ENCODE assay signal across 8 cellular contexts in genomic region chr2:199463000-199463692, GRCh38. TPM values are rescaled to one million over a fixed set of nuclear protein-coding genes. Genes with fewer than 3 reads are reported as not detected.
DNase-seq lines count a peak whose midpoint lies in the region; ATAC-seq, FAIRE-seq and TF ChIP-seq lines count a peak whose summit lies in the region.

No MANE protein-coding gene starts in this region.

- CTCF ChIA-PET in A549 (lab: Yijun Ruan, JAX) = interaction anchor here (0.6 to 3.0 kb wide), 13 partner anchors 8 to 1149 kb away, joined by 3 to 11 read pairs (median 4); no protein-coding TSS in a partner anchor

- H3K4me3 Mint-ChIP-seq in stimulated activated effector memory CD8-positive, alpha-beta T cell treated with anti-CD3 and anti-CD28 coated beads, Interleukin-12 subunit alpha, Interleukin-12 subunit beta, amount 100 ng/mL, for 72 hours = peak overlapping the region; percentile 41

- TF ChIP-seq POLR2A in A549 (IDR thresholded peaks at IDR 0.05; ENCODE audit: low read length) = no peak; the same call in 1 of the 2 replicates
- no peak for TF ChIP-seq POLR2A in lower leg skin (IDR thresholded peaks at IDR 0.05)

- POLR2A ChIA-PET in A549 (lab: Yijun Ruan, JAX) = interaction anchor here (0.6 kb wide), 1 partner anchor 869 kb away, joined by 3 read pairs; no protein-coding TSS in a partner anchor

- FAIRE-seq in A549 (lab: Jason Lieb, UNC) = no peak

- peaks cover 7% of the 10 kb centered on the region; the same call in 2 of the 3 replicates for H3K4me1 ChIP-seq in A549

- peak overlapping the region; percentile 90 for H3K4me2 ChIP-seq in A549

- H3K4me3 ChIP-seq in A549 (peak overlapping the region; percentile 57), GM12865 (ENCODE audit: low read depth, low read length) (no peak overlapping the region), lower leg skin (ENCODE audit: low read depth, poor library complexity, severe bottlenecking) (peak overlapping the region; percentile 6)

- DNase-seq in A549 (ENCODE audit: low read depth in 1 of 2, low spot score in 1 of 2) (peak; percentile 75 to 86), GM12865 (ENCODE audit: low read depth) (peak; percentile 16), T-helper 2 cell (peak in 3 of 5 experiments; percentile 27 to 59 (median 37)), ecto neural progenitor cell (ENCODE audit: low spot score) (peak; percentile 91), lower leg skin (ENCODE audit: low spot score in 2 of 2) (peak in 1 of 2 donors; percentile 95)
- peak in 1 of 2 donors; percentile 70 for DNase-seq in stimulated activated effector memory CD8-positive, alpha-beta T cell treated with anti-CD3 and anti-CD28 coated beads, Interleukin-12 subunit alpha, Interleukin-12 subunit beta, amount 100 ng/mL, for 72 hours (ENCODE audit: low spot score in 2 of 2)

- WGBS in A549 (ENCODE audit: missing lambda C conversion rate) = 11% methylated on average over 24 of the region's 60 CpGs
- WGBS in lower leg skin, 2 donors = 0 to 2% methylated on average over 33 to 60 of the region's 60 CpGs

- H3K9me3 Mint-ChIP-seq in stimulated activated effector memory CD8-positive, alpha-beta T cell treated with anti-CD3 and anti-CD28 coated beads, Interleukin-12 subunit alpha, Interleukin-12 subunit beta, amount 100 ng/mL, for 72 hours = peaks cover 2% of the 10 kb centered on the region

- TF ChIP-seq RAD21 in A549 (conservative IDR thresholded peaks at IDR 0.05 in 1 of 2, IDR thresholded peaks at IDR 0.05 in 1 of 2) (peak; percentile 57 to 77), Ishikawa (IDR thresholded peaks at IDR 0.05; ENCODE audit: low read depth) (peak; percentile 8; the same call in 1 of the 2 replicates)

- H3K27ac ChIP-seq in A549 = peak overlapping the region; percentile 83 to 93

- peak; percentile 53 to 76 for ATAC-seq in A549
- peak; percentile 39 for ATAC-seq in stimulated activated effector memory CD8-positive, alpha-beta T cell treated with anti-CD3 and anti-CD28 coated beads, Interleukin-12 subunit alpha, Interleukin-12 subunit beta, amount 100 ng/mL, for 72 hours
- ATAC-seq in HG02970 (IDR thresholded peaks at IDR 0.05; ENCODE audit: low FRiP score, unreplicated experiment) = no peak

- H3K36me3 Mint-ChIP-seq in stimulated activated effector memory CD8-positive, alpha-beta T cell treated with anti-CD3 and anti-CD28 coated beads, Interleukin-12 subunit alpha, Interleukin-12 subunit beta, amount 100 ng/mL, for 72 hours = peaks cover 5% of the 10 kb centered on the region

- TF ChIP-seq EP300 in A549 (IDR thresholded peaks at IDR 0.05) (no peak), Ishikawa (IDR thresholded peaks at IDR 0.05; ENCODE audit: borderline replicate concordance) (no peak)

- TF ChIP-seq CTCF in A549 (IDR thresholded peaks at IDR 0.05) = peak; percentile 85
- peak; percentile 36 for TF ChIP-seq CTCF in GM12865 (IDR thresholded peaks at IDR 0.05; ENCODE audit: insufficient read depth, low read depth, low read length, missing control alignments)
- peak in 1 of 3 donors; percentile 42 for TF ChIP-seq CTCF in lower leg skin (IDR thresholded peaks at IDR 0.05)

- H3K9me3 ChIP-seq in A549 = no peaks in the 10 kb centered on the region

- intact Hi-C loops in lower leg skin (cut with DNase I; ENCODE audit: low total_unique reads) = no loop called here

- no peak overlapping the region for H3K27ac Mint-ChIP-seq in stimulated activated effector memory CD8-positive, alpha-beta T cell treated with anti-CD3 and anti-CD28 coated beads, Interleukin-12 subunit alpha, Interleukin-12 subunit beta, amount 100 ng/mL, for 72 hours

- peaks cover 15% of the 10 kb centered on the region for H3K4me1 Mint-ChIP-seq in stimulated activated effector memory CD8-positive, alpha-beta T cell treated with anti-CD3 and anti-CD28 coated beads, Interleukin-12 subunit alpha, Interleukin-12 subunit beta, amount 100 ng/mL, for 72 hours

TF ChIP-seq in A549, 52 proteins besides CTCF, POLR2A, EP300 and RAD21 (continues in another document):
- TF ChIP-seq USF2 (IDR thresholded peaks at IDR 0.05) (no peak), TP53 (CRISPR knock-in tag; IDR thresholded peaks at IDR 0.05) (no peak), EHF (CRISPR knock-in tag; IDR thresholded peaks at IDR 0.05) (no peak), SREBF2 (IDR thresholded peaks at IDR 0.05) (no peak), HEYL (CRISPR knock-in tag; IDR thresholded peaks at IDR 0.05) (no peak)
- TF ChIP-seq, protein P1, sequence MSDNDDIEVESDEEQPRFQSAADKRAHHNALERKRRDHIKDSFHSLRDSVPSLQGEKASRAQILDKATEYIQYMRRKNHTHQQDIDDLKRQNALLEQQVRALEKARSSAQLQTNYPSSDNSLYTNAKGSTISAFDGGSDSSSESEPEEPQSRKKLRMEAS (IDR thresholded peaks at IDR 0.05) = peak; percentile 71
- TF ChIP-seq, protein P2, sequence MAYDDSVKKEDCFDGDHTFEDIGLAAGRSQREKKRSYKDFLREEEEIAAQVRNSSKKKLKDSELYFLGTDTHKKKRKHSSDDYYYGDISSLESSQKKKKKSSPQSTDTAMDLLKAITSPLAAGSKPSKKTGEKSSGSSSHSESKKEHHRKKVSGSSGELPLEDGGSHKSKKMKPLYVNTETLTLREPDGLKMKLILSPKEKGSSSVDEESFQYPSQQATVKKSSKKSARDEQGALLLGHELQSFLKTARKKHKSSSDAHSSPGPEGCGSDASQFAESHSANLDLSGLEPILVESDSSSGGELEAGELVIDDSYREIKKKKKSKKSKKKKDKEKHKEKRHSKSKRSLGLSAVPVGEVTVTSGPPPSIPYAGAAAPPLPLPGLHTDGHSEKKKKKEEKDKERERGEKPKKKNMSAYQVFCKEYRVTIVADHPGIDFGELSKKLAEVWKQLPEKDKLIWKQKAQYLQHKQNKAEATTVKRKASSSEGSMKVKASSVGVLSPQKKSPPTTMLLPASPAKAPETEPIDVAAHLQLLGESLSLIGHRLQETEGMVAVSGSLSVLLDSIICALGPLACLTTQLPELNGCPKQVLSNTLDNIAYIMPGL (CRISPR knock-in tag; IDR thresholded peaks at IDR 0.05; ENCODE audit: borderline replicate concordance) = no peak

TF ChIP-seq in Ishikawa, 13 proteins besides CTCF, POLR2A, EP300 and RAD21:
- TF ChIP-seq CREB1 (IDR thresholded peaks at IDR 0.05; ENCODE audit: low read depth) (no peak), ZBTB7A (IDR thresholded peaks at IDR 0.05; ENCODE audit: low read depth) (no peak), EGR1 (IDR thresholded peaks at IDR 0.05) (no peak)

RNA-seq across cellular contexts. Expression of gene SATB2, which starts 5.4 kb away (rescaled TPM):
- polyA plus RNA-seq in A549 (2011; rRNA removed) (3.4 and 4.0 TPM in 2 replicates), A549 (2017; fragmentation: RNase III; extraction: RNeasy Plus Mini Kit Qiagen cat#74134 plus additional on column Dnase treatment) (1.6 to 2.3 TPM (median 1.9 TPM) in 3 replicates)
- polyA plus RNA-seq in A549 (2012; cell fraction: cytosol; rRNA removed) = 2.2 TPM in 2 replicates
- polyA plus RNA-seq in A549 (2012; cell fraction: nucleus; rRNA removed) = 6.4 and 7.4 TPM in 2 replicates
- 15.0 and 16.5 TPM in 2 replicates for polyA minus RNA-seq in A549 (2011; rRNA and poly(A)+ RNA removed)
- 1 to 10 TPM; 2.6 to 3.7 (median 3.3) TPM for total RNA-seq in lower leg skin
